Comparison of ENCODE assay signal across 29 cellular contexts in the genomic region with DNA sequence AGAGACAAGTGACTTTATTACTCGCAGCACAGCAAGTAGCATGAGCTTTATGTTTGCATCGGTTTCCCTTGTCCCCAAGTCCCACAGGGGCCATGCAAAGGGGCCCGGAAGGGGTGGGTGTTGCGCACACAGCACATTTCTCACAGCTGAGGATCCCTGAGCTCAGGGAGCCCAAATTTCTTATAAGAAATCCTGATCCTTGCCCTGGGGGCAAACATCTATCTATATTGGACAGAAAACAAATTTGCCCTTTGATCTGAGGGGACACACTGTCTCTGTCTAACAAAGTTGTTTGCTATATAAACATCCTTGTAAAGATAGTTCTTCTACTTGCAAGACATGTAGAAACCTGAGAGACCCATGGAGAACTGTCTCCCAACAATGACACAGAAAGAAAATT.
"Had no signal": no experiment of that assay in that cellular context is flagged by ENCODE, and none has a peak within 500 bp of the region (broad histone marks: within the 10 kb centered on the region; RNA-seq: fewer than 3 reads in every experiment).

No MANE protein-coding gene starts in this region.

- H3K27me3 ChIP-seq: brain microvascular endothelial cell, colonic mucosa had no signal

- DNase-seq: activated CD4-positive, alpha-beta memory T cell treated with anti-CD3 and anti-CD28 coated beads for 36 hours; activated CD4-positive, alpha-beta T cell treated with anti-CD3 and anti-CD28 coated beads for 36 hours; activated CD4-positive, alpha-beta T cell treated with anti-CD3 and anti-CD28 coated beads, Interleukin-2, amount 10 ng/mL, durations not matched to agents 24 days and 14 days; activated CD4-positive, CD25-positive, alpha-beta regulatory T cell; activated CD4-positive, CD25-positive, alpha-beta regulatory T cell treated with anti-CD3 and anti-CD28 coated beads, Interleukin-2, amount 50 U/mL, for 72 hours; activated CD8-positive, alpha-beta T cell treated with anti-CD3 and anti-CD28 coated beads, Interleukin-2, amount 10 ng/mL, durations not matched to agents 7 days and 5 days; activated effector memory CD4-positive, alpha-beta T cell treated with Interleukin-2 at 50 U/mL for 16 hours; activated gamma-delta T cell treated with Interleukin-2 at 50 U/mL for 16 hours; activated naive CD4-positive, alpha-beta T cell treated with anti-CD3 and anti-CD28 coated beads, Interleukin-2, amount 50 U/mL, for 16 hours; activated naive CD4-positive, alpha-beta T cell treated with Interleukin-2 at 50 U/mL for 16 hours; activated T-cell treated with anti-CD3 and anti-CD28 coated beads, Interleukin-2, amount 50 U/mL, for 4 hours; amniotic stem cell; anterior cingulate cortex; brain microvascular endothelial cell; cerebellar nuclear complex; colonic mucosa; effector CD8-positive, alpha-beta T cell; esophagus squamous epithelium; foreskin melanocyte; heart right ventricle; T-cell; T1000 had no signal

- H3K4me3 ChIP-seq: colonic mucosa, esophagus squamous epithelium, gastroesophageal sphincter, heart right ventricle had no signal

- H3K4me1 ChIP-seq: esophagus squamous epithelium, gastroesophageal sphincter had no signal

- H3K36me3 ChIP-seq: brain microvascular endothelial cell, colonic mucosa, esophagus squamous epithelium, gastroesophageal sphincter, heart right ventricle had no signal

- H3K27ac ChIP-seq: brain microvascular endothelial cell, colonic mucosa, epithelial cell of prostate, esophagus squamous epithelium, gastroesophageal sphincter, heart right ventricle had no signal

- ATAC-seq: activated CD4-positive, alpha-beta T cell treated with anti-CD3 and anti-CD28 coated beads for 36 hours; activated CD8-positive, alpha-beta T cell treated with anti-CD3 and anti-CD28 coated beads, Interleukin-2, amount 10 ng/mL, durations not matched to agents 7 days and 5 days; activated T-cell treated with anti-CD3 and anti-CD28 coated beads, Interleukin-2, amount 50 U/mL, for 4 hours; activated T-helper 17 cell treated with anti-CD3 and anti-CD28 coated beads, Interleukin-2, amount 50 U/mL, for 72 hours; gastroesophageal sphincter; heart right ventricle; T-cell had no signal

- FAIRE-seq: astrocyte, bronchial epithelial cell, endometrium, endothelial cell of umbilical vein had no signal

- H3K9me3 ChIP-seq: colonic mucosa, esophagus squamous epithelium, gastroesophageal sphincter, heart right ventricle had no signal
